In genomic region chr16:32115562-32115961, GRCh38 we compare ENCODE assay signal across 8 cellular contexts.
DNase-seq lines count a peak whose midpoint lies in the region; ATAC-seq, FAIRE-seq and TF ChIP-seq lines count a peak whose summit lies in the region.
"Not testable (repeated sequence)": the region's sequence is repeated elsewhere in the genome, so short reads cannot be mapped to it uniquely, and the experiment has no call there.

No MANE protein-coding gene starts in this region.

- H3K9ac ChIP-seq in MM.1S (ENCODE audit: low read length); GM12878 (ENCODE audit: control insufficient read depth, insufficient read depth, low read length); kidney (ENCODE audit: low read length in 2 of 2): not testable (repeated sequence)

- TF ChIP-seq EP300 in A549 (IDR thresholded peaks at IDR 0.05); GM12878 (IDR thresholded peaks at IDR 0.05; ENCODE audit: borderline replicate concordance in 1 of 2, control insufficient read depth in 1 of 2, low read depth in 2 of 2, low read length in 2 of 2): not testable (repeated sequence)

- H3K79me2 ChIP-seq in MM.1S (ENCODE audit: low read length); GM12878 (ENCODE audit: control insufficient read depth, insufficient read depth, low read length): not testable (repeated sequence)

- POLR2A ChIA-PET in A549 (lab: Yijun Ruan, JAX); activated B cell treated with CpG ODN at 0.5 μM for 24 hours (lab: Charles Lee); GM12878 (lab: Charles Lee): not testable (repeated sequence)

- peak overlapping the region; percentile 38 for H3K4me3 Mint-ChIP-seq in activated B cell treated with CpG ODN at 0.5 μM for 24 hours

- RAD21 ChIA-PET in GM12878 (lab: Charles Lee; ENCODE audit: unreplicated experiment): not testable (repeated sequence)

- H3K9me2 ChIP-seq in MM.1S (replicated peaks; ENCODE audit: insufficient read depth, low read length): not testable (repeated sequence)

- WGBS in A549 (ENCODE audit: missing lambda C conversion rate): 34% methylated on average over 23 of the region's 45 CpGs
- WGBS in GM12878 (ENCODE audit: insufficient coverage, insufficient replicate concordance, low lambda C conversion rate, missing lambda C conversion rate): 13% methylated on average over 3 of the region's 45 CpGs

- H2AFZ ChIP-seq in MM.1S (ENCODE audit: low read length); GM12878 (ENCODE audit: control insufficient read depth, low read depth, low read length): not testable (repeated sequence)

- not testable (repeated sequence) for H3K4me1 Mint-ChIP-seq in activated B cell treated with CpG ODN at 0.5 μM for 24 hours

- not testable (repeated sequence) for H3K9me3 Mint-ChIP-seq in activated B cell treated with CpG ODN at 0.5 μM for 24 hours

- H3K4me2 ChIP-seq in A549 (peak overlapping the region; percentile 86), MM.1S (ENCODE audit: low read depth, low read length) (peak overlapping the region; percentile 43; the same call in 1 of the 2 replicates)
- H3K4me2 ChIP-seq in GM12878 (ENCODE audit: control insufficient read depth, insufficient read depth): not testable (repeated sequence)

- not testable (repeated sequence) for FAIRE-seq in A549 (lab: Jason Lieb, UNC); GM12878 (lab: Jason Lieb, UNC); kidney (lab: Jason Lieb, UNC)

- not testable (repeated sequence) for H3F3A ChIP-seq in MM.1S (ENCODE audit: insufficient read depth, low read length)

- BruUV-seq in GM12878 (replicated peaks; lab: Mats Ljungman, UMichigan): not testable (repeated sequence)

- H3K4me3 ChIP-seq in A549: peak overlapping the region; percentile 64
- H3K4me3 ChIP-seq in MM.1S (ENCODE audit: low read length); GM12878; kidney (ENCODE audit: low read length in 2 of 2): not testable (repeated sequence)
- H3K4me3 ChIP-seq in fibroblast of mammary gland (ENCODE audit: control insufficient read depth, low read depth, low read length): peak overlapping the region; percentile 42
- H3K4me3 ChIP-seq in skeletal muscle cell (ENCODE audit: low read depth, low read length): peak overlapping the region; percentile 47

- H4K20me1 ChIP-seq in MM.1S (ENCODE audit: insufficient read depth, low read length); GM12878 (ENCODE audit: control insufficient read depth, insufficient read depth): not testable (repeated sequence)

- CTCF ChIA-PET in A549 (lab: Yijun Ruan, JAX); activated B cell treated with CpG ODN at 0.5 μM for 24 hours (lab: Charles Lee); GM12878 (lab: Yijun Ruan, JAX): not testable (repeated sequence)

- not testable (repeated sequence) for H3K27me3 ChIP-seq in MM.1S (replicated peaks; ENCODE audit: insufficient read depth, low read length); GM12878 (replicated peaks in 1 of 2; ENCODE audit: control insufficient read depth in 2 of 2, insufficient read depth in 2 of 2, low read length in 1 of 2)

- not testable (repeated sequence) for TF ChIP-seq POLR2A in A549 (IDR thresholded peaks at IDR 0.05; ENCODE audit: low read length); GM12878 (IDR thresholded peaks at IDR 0.05; ENCODE audit: low read depth, low read length)

- intact Hi-C loops in activated B cell treated with CpG ODN at 0.5 μM for 24 hours (cut with micrococcal nuclease); GM12878 (cut with micrococcal nuclease; ENCODE audit: unreplicated experiment); kidney (cut with DNase I): not testable (repeated sequence)

- not testable (repeated sequence) for ATAC-seq in A549; activated B cell treated with CpG ODN at 0.5 μM for 24 hours (ENCODE audit: low read depth); GM12878

- H3K36me3 ChIP-seq in MM.1S (replicated peaks; ENCODE audit: insufficient read depth, low read length); GM12878 (ENCODE audit: control insufficient read depth in 2 of 2, insufficient read depth in 2 of 2, low read length in 1 of 2); kidney (ENCODE audit: control insufficient read depth in 1 of 2, insufficient read depth in 2 of 2, low read length in 2 of 2): not testable (repeated sequence)

- SMC1A ChIA-PET in GM12878 (lab: Charles Lee; ENCODE audit: uncharacterized antibody, unreplicated experiment): not testable (repeated sequence)

- not testable (repeated sequence) for H3K4me1 ChIP-seq in A549; MM.1S (ENCODE audit: low read length); GM12878 (ENCODE audit: control insufficient read depth, insufficient read depth, low read length); kidney (ENCODE audit: control insufficient read depth in 1 of 2, insufficient read depth in 1 of 2, low read depth in 1 of 2, low read length in 2 of 2)

- H3K36me3 Mint-ChIP-seq in activated B cell treated with CpG ODN at 0.5 μM for 24 hours (ENCODE audit: low read depth): not testable (repeated sequence)

- H3K27ac Mint-ChIP-seq in activated B cell treated with CpG ODN at 0.5 μM for 24 hours: not testable (repeated sequence)

- TF ChIP-seq RAD21 in A549 (conservative IDR thresholded peaks at IDR 0.05 in 1 of 2, IDR thresholded peaks at IDR 0.05 in 1 of 2); GM12878 (IDR thresholded peaks at IDR 0.05; ENCODE audit: insufficient read depth, low read depth, low read length): not testable (repeated sequence)

- peak overlapping the region in 1 of 2 experiments; percentile 68; a peak in 3 of 6 replicates for H3K27ac ChIP-seq in A549
- not testable (repeated sequence) for H3K27ac ChIP-seq in MM.1S (ENCODE audit: low read length); GM12878 (ENCODE audit: control insufficient read depth, insufficient read depth); kidney (ENCODE audit: low read depth in 2 of 2, low read length in 2 of 2)

- TF ChIP-seq CTCF in A549 (IDR thresholded peaks at IDR 0.05); MM.1S (IDR thresholded peaks at IDR 0.05; ENCODE audit: low read length); activated B cell treated with CpG ODN at 0.5 μM for 24 hours (IDR thresholded peaks at IDR 0.05); GM12878 (IDR thresholded peaks at IDR 0.05 in 2 of 3, conservative IDR thresholded peaks at IDR 0.05 in 1 of 3; ENCODE audit: control insufficient read depth in 2 of 3, extremely low read depth in 1 of 3, insufficient read depth in 1 of 3, low read depth in 3 of 3, low read length in 3 of 3); fibroblast of mammary gland (conservative IDR thresholded peaks at IDR 0.05; ENCODE audit: control insufficient read depth, insufficient read depth, low read depth, low read length); kidney (IDR thresholded peaks at IDR 0.05; ENCODE audit: borderline replicate concordance, extremely low read depth, insufficient read depth): not testable (repeated sequence)

- not testable (repeated sequence) for DNase-seq in A549 (ENCODE audit: low read depth in 1 of 2, low spot score in 1 of 2); MM.1S; activated B cell treated with CpG ODN at 0.5 μM for 24 hours; GM12878 (ENCODE audit: low read depth, low spot score); fibroblast of mammary gland (ENCODE audit: low read depth); skeletal muscle cell (ENCODE audit: low read depth)
- DNase-seq in DMS 273 (lab: John Stamatoyannopoulos, UW; ENCODE audit: unreplicated experiment) (peak; percentile 42), kidney (peak; percentile 42)

- in situ Hi-C loops in GM12878 (cut with MboI): not testable (repeated sequence)

- not testable (repeated sequence) for H3K9me3 ChIP-seq in A549; MM.1S (replicated peaks; ENCODE audit: insufficient read depth, low read length); GM12878 (replicated peaks; ENCODE audit: control insufficient read depth, insufficient read depth, low read length); kidney (ENCODE audit: control insufficient read depth in 1 of 2, low read length in 2 of 2)

- H3K27me3 Mint-ChIP-seq in activated B cell treated with CpG ODN at 0.5 μM for 24 hours: not testable (repeated sequence)

TF ChIP-seq in GM12878, 131 proteins besides CTCF, POLR2A, EP300 and RAD21:
- peak; percentile 90 for TF ChIP-seq SUZ12 (IDR thresholded peaks at IDR 0.05; ENCODE audit: unreplicated experiment)
TF ChIP-seq in GM12878: peak in this region for 1; not testable (repeated sequence) for 130.
